In the genomic region with DNA sequence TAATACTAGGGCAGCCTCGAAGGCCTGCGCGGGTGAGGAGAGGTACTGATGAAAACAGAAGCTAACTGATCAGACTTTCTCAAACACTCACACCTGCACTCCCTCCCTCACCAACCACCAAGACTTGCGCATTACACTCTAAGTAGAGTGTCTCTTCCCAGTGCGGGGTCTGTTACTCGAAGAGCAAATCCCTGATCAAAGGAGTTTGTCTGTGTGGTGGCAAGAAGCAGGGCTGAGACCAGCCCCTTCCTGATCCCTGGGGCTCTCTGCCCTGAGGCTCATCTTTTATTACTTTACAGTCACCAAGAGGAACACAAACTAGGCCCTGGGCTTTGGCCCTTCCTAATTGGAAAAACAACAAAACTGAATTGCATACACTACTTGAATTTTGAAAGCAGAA, we compare ENCODE assay signal across 16 cellular contexts.
"Had no signal": no experiment of that assay in that cellular context is flagged by ENCODE, and none has a peak within 500 bp of the region (broad histone marks: within the 10 kb centered on the region; RNA-seq: fewer than 3 reads in every experiment).

No MANE protein-coding gene starts in this region.

- H3K4me3 ChIP-seq: cardiac muscle cell, gastroesophageal sphincter, sigmoid colon had no signal

- H3K27ac ChIP-seq: cardiac muscle cell, gastroesophageal sphincter, sigmoid colon, testis had no signal

- H3K27me3 ChIP-seq: cardiac muscle cell, gastroesophageal sphincter, sigmoid colon, testis had no signal

- DNase-seq: activated CD4-positive, alpha-beta T cell treated with anti-CD3 and anti-CD28 coated beads for 48 hours; activated CD8-positive, alpha-beta memory T cell treated with anti-CD3 and anti-CD28 coated beads, Interleukin-2, amount 50 U/mL, for 48 hours; activated CD8-positive, alpha-beta T cell treated with anti-CD3 and anti-CD28 coated beads, Interleukin-2, amount 10 ng/mL, durations not matched to agents 7 days and 5 days; activated naive CD4-positive, alpha-beta T cell treated with Interleukin-2 at 50 U/mL for 16 hours; midbrain; naive B cell; nucleus accumbens; sigmoid colon; stimulated activated CD4-positive, alpha-beta T cell treated with anti-CD3 and anti-CD28 coated beads, Interleukin-2, amount 100 ng/mL, for 48 hours; stimulated activated naive CD8-positive, alpha-beta T cell treated with anti-CD3 and anti-CD28 coated beads, Interleukin-15, Interleukin-2, amounts not matched to agents 100 U/mL and 50 U/mL, for 24 hours; T-helper 1 cell; testis had no signal

- FAIRE-seq: astrocyte, endothelial cell of umbilical vein had no signal

- H3K27ac Mint-ChIP-seq: activated CD8-positive, alpha-beta T cell treated with anti-CD3 and anti-CD28 coated beads, Interleukin-2, amount 10 ng/mL, durations not matched to agents 7 days and 5 days had no signal

- H3K4me1 Mint-ChIP-seq: naive B cell had no signal

- H3K36me3 ChIP-seq: cardiac muscle cell, gastroesophageal sphincter, sigmoid colon had no signal

- H3K36me3 Mint-ChIP-seq: naive B cell had no signal

- ATAC-seq: activated CD8-positive, alpha-beta T cell treated with anti-CD3 and anti-CD28 coated beads, Interleukin-2, amount 10 ng/mL, durations not matched to agents 7 days and 5 days; gastroesophageal sphincter; stimulated activated naive CD8-positive, alpha-beta T cell treated with anti-CD3 and anti-CD28 coated beads, Interleukin-15, Interleukin-2, amounts not matched to agents 100 U/mL and 50 U/mL, for 24 hours had no signal

- H3K4me3 Mint-ChIP-seq: activated CD8-positive, alpha-beta T cell treated with anti-CD3 and anti-CD28 coated beads, Interleukin-2, amount 10 ng/mL, durations not matched to agents 7 days and 5 days; naive B cell had no signal

- H3K4me1 ChIP-seq: gastroesophageal sphincter, testis had no signal

- H3K9me3 ChIP-seq: gastroesophageal sphincter, sigmoid colon, testis had no signal
